ENCODE assay signal across 24 cellular contexts in the genomic region with DNA sequence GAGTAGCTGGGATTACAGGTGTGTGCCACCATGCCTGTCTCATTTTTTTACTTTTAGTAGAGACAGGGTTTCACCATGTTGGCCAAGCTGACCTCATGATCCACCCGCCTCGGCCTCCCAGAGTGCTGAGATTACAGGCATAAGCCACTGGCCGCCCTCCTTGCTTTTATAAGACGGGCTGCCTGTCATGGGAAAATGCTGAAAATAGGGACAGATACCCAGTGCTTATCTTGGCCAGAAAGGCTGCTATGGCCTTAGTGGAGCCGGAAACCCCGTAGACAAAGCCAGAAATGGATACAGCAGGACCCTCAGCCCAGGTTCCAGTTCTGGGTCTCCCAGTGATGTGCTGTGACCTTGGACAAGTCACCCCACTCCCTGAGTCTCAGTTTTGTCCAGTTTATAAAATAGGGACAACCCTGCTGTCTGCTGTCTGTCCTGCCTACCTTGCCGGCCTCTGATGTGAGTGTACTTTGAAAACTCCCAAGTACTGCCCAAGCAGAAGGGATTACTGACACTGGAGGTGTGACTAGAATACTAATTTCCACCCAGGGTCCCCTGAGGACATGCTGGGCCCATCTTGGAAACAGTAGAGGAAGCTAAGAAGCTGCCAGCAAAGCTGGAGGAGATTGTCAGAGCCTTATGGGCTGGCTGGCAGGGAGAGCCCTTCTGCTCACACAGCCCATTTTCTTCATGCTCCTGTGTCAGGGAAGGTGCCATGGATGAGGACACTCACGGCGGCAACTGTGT. TPM values are rescaled to one million over a fixed set of nuclear protein-coding genes. Genes with fewer than 3 reads are reported as not detected.
DNase-seq lines count a peak whose midpoint lies in the region; TF ChIP-seq lines count a peak whose summit lies in the region.
"Had no signal": no experiment of that assay in that cellular context is flagged by ENCODE, and none has a peak within 500 bp of the region (broad histone marks: within the 10 kb centered on the region; RNA-seq: fewer than 3 reads in every experiment).

No MANE protein-coding gene starts in this region.

- no peaks in the 10 kb centered on the region for H3K27me3 Mint-ChIP-seq in osteocyte (ENCODE audit: unreplicated experiment)
- H3K27me3 Mint-ChIP-seq in Caco-2 (ENCODE audit: insufficient read depth, unreplicated experiment): no peaks in the 10 kb centered on the region
- peaks cover 20% of the 10 kb centered on the region for H3K27me3 Mint-ChIP-seq in activated naive CD4-positive, alpha-beta T cell treated with anti-CD3 and anti-CD28 coated beads, Interleukin-2, amount 10 ng/mL, durations not matched to agents 7 days and 5 days
- no peaks in the 10 kb centered on the region for H3K27me3 Mint-ChIP-seq in mesothelial cell of epicardium (ENCODE audit: low read depth)

- H3K36me3 Mint-ChIP-seq in osteocyte (ENCODE audit: unreplicated experiment) (no peaks in the 10 kb centered on the region), Caco-2 (ENCODE audit: insufficient read depth, unreplicated experiment) (no peaks in the 10 kb centered on the region), mesothelial cell of epicardium (peaks cover 1% of the 10 kb centered on the region)
- no peaks in the 10 kb centered on the region for H3K36me3 Mint-ChIP-seq in activated naive CD4-positive, alpha-beta T cell treated with anti-CD3 and anti-CD28 coated beads, Interleukin-2, amount 10 ng/mL, durations not matched to agents 7 days and 5 days

- CTCF ChIA-PET in Caco-2 (lab: Charles Lee): no interaction called here
- CTCF ChIA-PET in activated naive CD4-positive, alpha-beta T cell treated with anti-CD3 and anti-CD28 coated beads, Interleukin-2, amount 10 ng/mL, durations not matched to agents 7 days and 5 days (lab: Charles Lee): interaction anchor here (0.7 kb wide), 2 partner anchors 19 to 840 kb away, joined by 3 read pairs; no protein-coding TSS in a partner anchor

- H3K4me1 Mint-ChIP-seq in osteocyte (ENCODE audit: unreplicated experiment) (peaks cover 66% of the 10 kb centered on the region), Caco-2 (ENCODE audit: low read depth, unreplicated experiment) (peaks cover 11% of the 10 kb centered on the region), mesothelial cell of epicardium (peaks cover 7% of the 10 kb centered on the region)
- no peaks in the 10 kb centered on the region for H3K4me1 Mint-ChIP-seq in activated naive CD4-positive, alpha-beta T cell treated with anti-CD3 and anti-CD28 coated beads, Interleukin-2, amount 10 ng/mL, durations not matched to agents 7 days and 5 days
- H3K4me1 Mint-ChIP-seq: activated CD4-positive, alpha-beta T cell treated with anti-CD3 and anti-CD28 coated beads, Interleukin-2, amount 10 ng/mL, durations not matched to agents 7 days and 5 days; CD14-positive monocyte had no signal

- H3K9me3 ChIP-seq in WERI-Rb-1 (ENCODE audit: severe bottlenecking): no peaks in the 10 kb centered on the region
- peaks cover 6% of the 10 kb centered on the region; the same call in 1 of the 2 replicates for H3K9me3 ChIP-seq in Caco-2
- H3K9me3 ChIP-seq: MG63, tibial artery had no signal

- intact Hi-C loops in Caco-2 (cut with micrococcal nuclease; ENCODE audit: unreplicated experiment): no loop called here

- no TSS peak for BruUV-seq in Caco-2 (replicated peaks; lab: Mats Ljungman, UMichigan)

- DNase-seq in D341Med (ENCODE audit: low spot score) (peak; percentile 61), WERI-Rb-1 (peak; percentile 57), globus pallidus (ENCODE audit: low spot score) (peak; percentile 49), osteocyte (ENCODE audit: extremely low spot score, unreplicated experiment) (no peak), Caco-2 (no peak), mesothelial cell of epicardium (ENCODE audit: low spot score in 2 of 2, unreplicated experiment in 2 of 2) (no peak)
- no peak for DNase-seq in activated naive CD4-positive, alpha-beta T cell treated with anti-CD3 and anti-CD28 coated beads, Interleukin-2, amount 10 ng/mL, durations not matched to agents 7 days and 5 days
- no peak for DNase-seq in activated CD4-positive, alpha-beta T cell treated with anti-CD3 and anti-CD28 coated beads, Interleukin-2, amount 50 U/mL, for 4 hours
- DNase-seq: activated CD4-positive, alpha-beta T cell treated with anti-CD3 and anti-CD28 coated beads, Interleukin-2, amount 10 ng/mL, durations not matched to agents 7 days and 5 days; activated naive CD4-positive, alpha-beta T cell treated with anti-CD3 and anti-CD28 coated beads for 36 hours; amniotic stem cell; GOT3; mammary epithelial cell; NCI-H69; RPMI8226; stimulated activated CD4-positive, alpha-beta T cell treated with anti-CD3 and anti-CD28 coated beads, Interleukin-12 subunit alpha, Interleukin-12 subunit beta, amount 100 ng/mL, for 4 hours; stimulated activated CD4-positive, alpha-beta T cell treated with anti-CD3 and anti-CD28 coated beads, Interleukin-4, amount 100 ng/mL, for 24 hours; stimulated activated naive CD4-positive, alpha-beta T cell; tibial artery had no signal

- H3K9me3 Mint-ChIP-seq in osteocyte (ENCODE audit: unreplicated experiment) (no peaks in the 10 kb centered on the region), Caco-2 (ENCODE audit: unreplicated experiment) (peaks cover 9% of the 10 kb centered on the region), mesothelial cell of epicardium (peaks cover 8% of the 10 kb centered on the region)
- no peaks in the 10 kb centered on the region for H3K9me3 Mint-ChIP-seq in activated naive CD4-positive, alpha-beta T cell treated with anti-CD3 and anti-CD28 coated beads, Interleukin-2, amount 10 ng/mL, durations not matched to agents 7 days and 5 days
- H3K9me3 Mint-ChIP-seq: activated CD4-positive, alpha-beta T cell treated with anti-CD3 and anti-CD28 coated beads, Interleukin-2, amount 10 ng/mL, durations not matched to agents 7 days and 5 days; activated naive CD4-positive, alpha-beta T cell treated with anti-CD3 and anti-CD28 coated beads for 36 hours; dendritic cell treated with granulocyte-macrophage colony-stimulating factor and Interleukin-4, amounts not matched to agents 40 ng/mL and 50 ng/mL, for 4 days had no signal

- TF ChIP-seq CTCF in WERI-Rb-1 (IDR thresholded peaks at IDR 0.05; ENCODE audit: low read depth, low read length): no peak
- TF ChIP-seq CTCF in osteocyte (IDR thresholded peaks at IDR 0.05): no peak
- no peak for TF ChIP-seq CTCF in Caco-2 (IDR thresholded peaks at IDR 0.05; ENCODE audit: insufficient read depth in 1 of 2, low read depth in 1 of 2, low read length in 1 of 2, severe bottlenecking in 1 of 2, unreplicated experiment in 1 of 2)
- TF ChIP-seq CTCF in mesothelial cell of epicardium (IDR thresholded peaks at IDR 0.05; ENCODE audit: unreplicated experiment): no peak

- H3K27me3 ChIP-seq in WERI-Rb-1 (ENCODE audit: insufficient read depth, low read depth, severe bottlenecking): no peaks in the 10 kb centered on the region
- no peaks in the 10 kb centered on the region for H3K27me3 ChIP-seq in Caco-2 (replicated peaks; ENCODE audit: control insufficient read depth, insufficient read depth, low read length)
- H3K27me3 ChIP-seq: MG63, tibial artery had no signal

- peak overlapping the region; percentile 57 for H3K27ac ChIP-seq in WERI-Rb-1
- H3K27ac ChIP-seq: tibial artery, VCaP had no signal

- H3K27ac Mint-ChIP-seq in osteocyte (ENCODE audit: unreplicated experiment) (peak overlapping the region; percentile 47), Caco-2 (ENCODE audit: unreplicated experiment) (no peak overlapping the region), mesothelial cell of epicardium (no peak overlapping the region)
- no peak overlapping the region for H3K27ac Mint-ChIP-seq in activated naive CD4-positive, alpha-beta T cell treated with anti-CD3 and anti-CD28 coated beads, Interleukin-2, amount 10 ng/mL, durations not matched to agents 7 days and 5 days
- H3K27ac Mint-ChIP-seq: activated CD4-positive, alpha-beta T cell treated with anti-CD3 and anti-CD28 coated beads, Interleukin-2, amount 10 ng/mL, durations not matched to agents 7 days and 5 days; activated naive CD4-positive, alpha-beta T cell treated with anti-CD3 and anti-CD28 coated beads for 36 hours; CD14-positive monocyte; dendritic cell treated with granulocyte-macrophage colony-stimulating factor and Interleukin-4, amounts not matched to agents 40 ng/mL and 50 ng/mL, for 4 days had no signal

- H3K36me3 ChIP-seq in WERI-Rb-1 (no peaks in the 10 kb centered on the region), Caco-2 (ENCODE audit: control insufficient read depth, insufficient read depth, low read length) (no peaks in the 10 kb centered on the region)
- H3K36me3 ChIP-seq: MG63, tibial artery had no signal

- H3K4me1 ChIP-seq in Caco-2: peaks cover 11% of the 10 kb centered on the region

- no peak overlapping the region for H3K4me3 Mint-ChIP-seq in osteocyte (ENCODE audit: unreplicated experiment)
- H3K4me3 Mint-ChIP-seq in Caco-2 (ENCODE audit: unreplicated experiment): no peak overlapping the region
- no peak overlapping the region for H3K4me3 Mint-ChIP-seq in activated naive CD4-positive, alpha-beta T cell treated with anti-CD3 and anti-CD28 coated beads, Interleukin-2, amount 10 ng/mL, durations not matched to agents 7 days and 5 days
- no peak overlapping the region for H3K4me3 Mint-ChIP-seq in mesothelial cell of epicardium
- H3K4me3 Mint-ChIP-seq: activated CD4-positive, alpha-beta T cell treated with anti-CD3 and anti-CD28 coated beads, Interleukin-2, amount 10 ng/mL, durations not matched to agents 7 days and 5 days; activated naive CD4-positive, alpha-beta T cell treated with anti-CD3 and anti-CD28 coated beads for 36 hours; CD14-positive monocyte; dendritic cell treated with granulocyte-macrophage colony-stimulating factor and Interleukin-4, amounts not matched to agents 40 ng/mL and 50 ng/mL, for 4 days had no signal

- POLR2A ChIA-PET in Caco-2 (lab: Charles Lee): no interaction called here

- H3K4me3 ChIP-seq in WERI-Rb-1 (ENCODE audit: low read depth, low read length): no peak overlapping the region
- no peak overlapping the region for H3K4me3 ChIP-seq in Caco-2 (ENCODE audit: low read depth, low read length)
- H3K4me3 ChIP-seq: K562, MG63, tibial artery had no signal

RNA-seq across cellular contexts. Expression of gene BDH1, which starts 59.6 kb away (rescaled TPM):
- total RNA-seq in osteocyte (9.8 and 12.1 TPM in 2 replicates), Caco-2 (2022) (41.8 and 43.8 TPM in 2 replicates), mesothelial cell of epicardium (14.0 to 14.9 TPM (median 14.7 TPM) in 3 replicates)

Comparison
In these comparisons a context has a peak if more than half of its experiments do, and no peak if none do; other contexts are left out.
1. DNase-seq: peak in D341Med (single experiment), WERI-Rb-1 (single experiment) and globus pallidus (single experiment); none in osteocyte (single experiment), Caco-2 (0 of 2), activated naive CD4-positive, alpha-beta T cell treated with anti-CD3 and anti-CD28 coated beads, Interleukin-2, amount 10 ng/mL, durations not matched to agents 7 days and 5 days (single experiment), mesothelial cell of epicardium (0 of 2) and activated CD4-positive, alpha-beta T cell treated with anti-CD3 and anti-CD28 coated beads, Interleukin-2, amount 50 U/mL, for 4 hours (0 of 2).